ENCODE assay signal across 38 cellular contexts in the genomic region with DNA sequence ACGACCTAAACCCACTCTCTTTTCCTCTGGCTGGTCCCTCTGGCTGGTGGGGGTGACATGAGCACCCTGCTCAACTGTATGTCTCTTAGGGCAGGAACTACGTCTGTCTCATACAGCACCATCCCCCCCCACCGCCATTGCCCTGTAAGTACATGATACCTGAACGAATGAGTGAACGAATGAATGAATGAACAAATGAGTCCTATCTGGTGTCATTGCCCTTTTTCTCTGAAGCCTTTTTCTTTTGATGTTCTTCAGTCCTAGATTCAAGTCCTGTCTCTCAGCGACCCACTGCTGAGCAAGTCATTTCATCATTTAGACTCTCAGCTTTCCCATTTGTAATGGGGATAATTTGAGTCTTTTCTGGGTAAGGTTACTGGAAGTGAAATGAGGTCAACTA. TPM values are rescaled to one million over a fixed set of nuclear protein-coding genes. Genes with fewer than 3 reads are reported as not detected.
"Had no signal": no experiment of that assay in that cellular context is flagged by ENCODE, and none has a peak within 500 bp of the region (broad histone marks: within the 10 kb centered on the region; RNA-seq: fewer than 3 reads in every experiment).

No MANE protein-coding gene starts in this region.

- H3K4me3 Mint-ChIP-seq: activated CD4-positive, alpha-beta memory T cell treated with anti-CD3 and anti-CD28 coated beads, Interleukin-2, amount 10 ng/mL, durations not matched to agents 7 days and 5 days; activated CD4-positive, alpha-beta T cell treated with anti-CD3 and anti-CD28 coated beads for 36 hours; activated CD4-positive, alpha-beta T cell treated with anti-CD3 and anti-CD28 coated beads, Interleukin-2, amount 10 ng/mL, durations not matched to agents 7 days and 5 days; activated CD8-positive, alpha-beta memory T cell treated with anti-CD3 and anti-CD28 coated beads, Interleukin-2, amount 10 ng/mL, durations not matched to agents 7 days and 5 days; activated CD8-positive, alpha-beta T cell treated with anti-CD3 and anti-CD28 coated beads, Interleukin-2, amount 10 ng/mL, durations not matched to agents 7 days and 5 days; activated naive CD4-positive, alpha-beta T cell treated with anti-CD3 and anti-CD28 coated beads, Interleukin-2, amount 10 ng/mL, durations not matched to agents 7 days and 5 days; activated naive CD4-positive, alpha-beta T cell treated with anti-CD3 and anti-CD28 coated beads, Interleukin-2, amount 50 U/mL, for 24 hours; activated naive CD8-positive, alpha-beta T cell; activated naive CD8-positive, alpha-beta T cell treated with anti-CD3 and anti-CD28 coated beads, Interleukin-2, amount 10 ng/mL, durations not matched to agents 7 days and 5 days; activated naive CD8-positive, alpha-beta T cell treated with anti-CD3 and anti-CD28 coated beads, Interleukin-2, amount 50 U/mL, for 24 hours; activated T-cell treated with anti-CD3 and anti-CD28 coated beads, Interleukin-2, amount 50 U/mL, for 24 hours; T-helper 1 cell treated with Interleukin-12 subunit alpha and Interleukin-12 subunit beta and Interleukin-4 antibody, amounts not matched to agents 30 μg/mL and 1 μg/mL, for 36 hours; T-helper 2 cell treated with Interferon-gamma antibody and Interleukin-4, amounts not matched to agents 5 μg/mL and 100 μg/mL, for 36 hours; WTC11 had no signal

- DNase-seq: activated CD4-positive, alpha-beta memory T cell treated with anti-CD3 and anti-CD28 coated beads, Interleukin-2, amount 10 ng/mL, durations not matched to agents 7 days and 5 days; activated CD4-positive, alpha-beta T cell treated with anti-CD3 and anti-CD28 coated beads for 1 hour; activated CD4-positive, alpha-beta T cell treated with anti-CD3 and anti-CD28 coated beads for 36 hours; activated CD4-positive, alpha-beta T cell treated with anti-CD3 and anti-CD28 coated beads for 48 hours; activated CD4-positive, alpha-beta T cell treated with anti-CD3 and anti-CD28 coated beads, Interleukin-2, amount 10 ng/mL, durations not matched to agents 7 days and 5 days; activated CD4-positive, alpha-beta T cell treated with anti-CD3 and anti-CD28 coated beads, Interleukin-2, amount 50 U/mL, for 48 hours; activated CD4-positive, CD25-positive, alpha-beta regulatory T cell; activated CD8-positive, alpha-beta memory T cell treated with anti-CD3 and anti-CD28 coated beads for 24 hours; activated CD8-positive, alpha-beta memory T cell treated with anti-CD3 and anti-CD28 coated beads, Interleukin-2, amount 10 ng/mL, durations not matched to agents 7 days and 5 days; activated CD8-positive, alpha-beta memory T cell treated with anti-CD3 and anti-CD28 coated beads, Interleukin-2, amount 50 U/mL, for 48 hours; activated CD8-positive, alpha-beta T cell treated with anti-CD3 and anti-CD28 coated beads, Interleukin-2, amount 10 ng/mL, durations not matched to agents 7 days and 5 days; activated effector memory CD4-positive, alpha-beta T cell treated with Interleukin-2 at 50 U/mL for 16 hours; activated gamma-delta T cell; activated naive CD4-positive, alpha-beta T cell treated with anti-CD3 and anti-CD28 coated beads, Interleukin-2, amount 10 ng/mL, durations not matched to agents 7 days and 5 days; activated naive CD4-positive, alpha-beta T cell treated with Interleukin-2 at 50 U/mL for 16 hours; activated naive CD8-positive, alpha-beta T cell treated with anti-CD3 and anti-CD28 coated beads, Interleukin-2, amount 10 ng/mL, durations not matched to agents 7 days and 5 days; activated naive CD8-positive, alpha-beta T cell treated with anti-CD3 and anti-CD28 coated beads, Interleukin-2, amount 50 U/mL, for 24 hours; activated T-cell treated with anti-CD3 and anti-CD28 coated beads, Interleukin-2, amount 50 U/mL, for 24 hours; activated T-cell treated with anti-CD3 and anti-CD28 coated beads, Interleukin-2, amount 50 U/mL, for 48 hours; amygdala; anterior cingulate cortex; brain microvascular endothelial cell; central memory CD4-positive, alpha-beta T cell; T-helper 1 cell; T-helper 2 cell; T-helper 9 cell; WERI-Rb-1 had no signal

- H3K36me3 ChIP-seq: ascending aorta, brain microvascular endothelial cell, breast epithelium, WERI-Rb-1 had no signal

- H3K9me3 Mint-ChIP-seq: activated naive CD4-positive, alpha-beta T cell treated with anti-CD3 and anti-CD28 coated beads, Interleukin-2, amount 50 U/mL, for 24 hours had no signal

- ATAC-seq: activated CD4-positive, alpha-beta T cell treated with anti-CD3 and anti-CD28 coated beads for 36 hours; activated CD4-positive, CD25-positive, alpha-beta regulatory T cell treated with anti-CD3 and anti-CD28 coated beads, Interleukin-2, amount 50 U/mL, for 24 hours; activated CD8-positive, alpha-beta memory T cell treated with anti-CD3 and anti-CD28 coated beads, Interleukin-2, amount 10 ng/mL, durations not matched to agents 7 days and 5 days; activated CD8-positive, alpha-beta T cell treated with anti-CD3 and anti-CD28 coated beads, Interleukin-2, amount 10 ng/mL, durations not matched to agents 7 days and 5 days; activated naive CD8-positive, alpha-beta T cell treated with anti-CD3 and anti-CD28 coated beads, Interleukin-2, amount 50 U/mL, for 24 hours; WTC11 had no signal

- H3K27me3 Mint-ChIP-seq: activated CD4-positive, alpha-beta T cell treated with anti-CD3 and anti-CD28 coated beads, Interleukin-2, amount 10 ng/mL, durations not matched to agents 7 days and 5 days; activated naive CD4-positive, alpha-beta T cell treated with anti-CD3 and anti-CD28 coated beads, Interleukin-2, amount 50 U/mL, for 24 hours had no signal

- H3K4me1 ChIP-seq: ascending aorta, breast epithelium had no signal

- H3K27me3 ChIP-seq: ascending aorta, breast epithelium had no signal

- FAIRE-seq: TTC549 had no signal

- H3K4me3 ChIP-seq: ascending aorta, breast epithelium had no signal

- H3K27ac ChIP-seq: ascending aorta, brain microvascular endothelial cell, breast epithelium, WERI-Rb-1 had no signal

- H3K36me3 Mint-ChIP-seq: activated CD8-positive, alpha-beta memory T cell treated with anti-CD3 and anti-CD28 coated beads, Interleukin-2, amount 10 ng/mL, durations not matched to agents 7 days and 5 days; activated naive CD4-positive, alpha-beta T cell treated with anti-CD3 and anti-CD28 coated beads, Interleukin-2, amount 10 ng/mL, durations not matched to agents 7 days and 5 days; activated naive CD8-positive, alpha-beta T cell treated with anti-CD3 and anti-CD28 coated beads, Interleukin-2, amount 10 ng/mL, durations not matched to agents 7 days and 5 days had no signal

- H3K27ac Mint-ChIP-seq: activated CD4-positive, alpha-beta memory T cell treated with anti-CD3 and anti-CD28 coated beads, Interleukin-2, amount 10 ng/mL, durations not matched to agents 7 days and 5 days; activated CD4-positive, alpha-beta T cell treated with anti-CD3 and anti-CD28 coated beads for 36 hours; activated CD4-positive, alpha-beta T cell treated with anti-CD3 and anti-CD28 coated beads, Interleukin-2, amount 10 ng/mL, durations not matched to agents 7 days and 5 days; activated CD8-positive, alpha-beta memory T cell treated with anti-CD3 and anti-CD28 coated beads, Interleukin-2, amount 10 ng/mL, durations not matched to agents 7 days and 5 days; activated CD8-positive, alpha-beta T cell treated with anti-CD3 and anti-CD28 coated beads, Interleukin-2, amount 10 ng/mL, durations not matched to agents 7 days and 5 days; activated naive CD4-positive, alpha-beta T cell treated with anti-CD3 and anti-CD28 coated beads, Interleukin-2, amount 10 ng/mL, durations not matched to agents 7 days and 5 days; activated naive CD4-positive, alpha-beta T cell treated with anti-CD3 and anti-CD28 coated beads, Interleukin-2, amount 50 U/mL, for 24 hours; activated naive CD8-positive, alpha-beta T cell; activated naive CD8-positive, alpha-beta T cell treated with anti-CD3 and anti-CD28 coated beads, Interleukin-2, amount 10 ng/mL, durations not matched to agents 7 days and 5 days; activated naive CD8-positive, alpha-beta T cell treated with anti-CD3 and anti-CD28 coated beads, Interleukin-2, amount 50 U/mL, for 24 hours; activated T-cell treated with anti-CD3 and anti-CD28 coated beads, Interleukin-2, amount 50 U/mL, for 24 hours; activated T-helper 2 cell treated with anti-CD3 and anti-CD28 coated beads, Interferon-gamma antibody, Interleukin-2, Interleukin-4, amounts not matched to agents 10 μg/mL and 5 μg/mL and 100 μg/mL, durations not matched to agents 14 hours and 24 hours and 36 hours; T-helper 1 cell treated with Interleukin-12 subunit alpha and Interleukin-12 subunit beta and Interleukin-4 antibody, amounts not matched to agents 30 μg/mL and 1 μg/mL, for 36 hours; T-helper 2 cell treated with Interferon-gamma antibody and Interleukin-4, amounts not matched to agents 5 μg/mL and 100 μg/mL, for 36 hours; WTC11 had no signal

- H3K9me3 ChIP-seq: breast epithelium had no signal

RNA-seq across cellular contexts. Expression of gene MATN1, which starts 10.8 kb away (rescaled TPM):
- total RNA-seq: activated CD4-positive, alpha-beta memory T cell treated with anti-CD3 and anti-CD28 coated beads, Interleukin-2, amount 10 ng/mL, durations not matched to agents 7 days and 5 days; activated CD4-positive, alpha-beta T cell treated with anti-CD3 and anti-CD28 coated beads, Interleukin-2, amount 10 ng/mL, durations not matched to agents 7 days and 5 days; activated CD8-positive, alpha-beta T cell treated with anti-CD3 and anti-CD28 coated beads, Interleukin-2, amount 10 ng/mL, durations not matched to agents 7 days and 5 days; breast epithelium; cardiac septum had no signal
